8 cellular contexts compared by ENCODE assay signal in genomic region chr15:68816158-68816557, GRCh38. TPM values are rescaled to one million over a fixed set of nuclear protein-coding genes. Genes with fewer than 3 reads are reported as not detected.
DNase-seq lines count a peak whose midpoint lies in the region; ATAC-seq, FAIRE-seq and TF ChIP-seq lines count a peak whose summit lies in the region.

No MANE protein-coding gene starts in this region.

- TF ChIP-seq CTCF in activated B cell treated with CpG ODN at 0.5 μM for 24 hours (IDR thresholded peaks at IDR 0.05) (no peak), kidney (IDR thresholded peaks at IDR 0.05; ENCODE audit: borderline replicate concordance, extremely low read depth, insufficient read depth) (no peak)

- H3K4me1 ChIP-seq in kidney (ENCODE audit: control insufficient read depth in 1 of 2, insufficient read depth in 1 of 2, low read depth in 1 of 2, low read length in 2 of 2) = peaks cover 12 to 18% of the 10 kb centered on the region in 2 donors
- H3K4me1 ChIP-seq in stomach smooth muscle (ENCODE audit: control insufficient read depth, insufficient read depth, low read length) = peaks cover 37% of the 10 kb centered on the region

- ATAC-seq in activated CD4-positive, alpha-beta T cell treated with anti-CD3 and anti-CD28 coated beads for 36 hours = no peak
- ATAC-seq in activated B cell treated with CpG ODN at 0.5 μM for 24 hours (ENCODE audit: low read depth) = no peak

- no peaks in the 10 kb centered on the region for H3K27me3 Mint-ChIP-seq in activated CD4-positive, alpha-beta T cell treated with anti-CD3 and anti-CD28 coated beads for 36 hours
- H3K27me3 Mint-ChIP-seq in activated B cell treated with CpG ODN at 0.5 μM for 24 hours = no peaks in the 10 kb centered on the region

- intact Hi-C loops in activated CD4-positive, alpha-beta T cell treated with anti-CD3 and anti-CD28 coated beads for 36 hours (cut with DNase I, micrococcal nuclease) = loop anchor here (2.0 to 10.0 kb wide), 7 partner anchors 61 to 1281 kb away; partner anchors contain the start of genes CLN6 (in 1 of the 2), KIF23 (in 1 of the 2), PIAS1 (in 1 of the 2) and TLE3 (in 1 of the 2)
- intact Hi-C loops in activated B cell treated with CpG ODN at 0.5 μM for 24 hours (cut with micrococcal nuclease) = loop anchor here (1.0 to 10.0 kb wide), 4 partner anchors 33 to 1701 kb away; no protein-coding TSS in a partner anchor
- intact Hi-C loops in kidney (cut with DNase I) = no loop called here
- intact Hi-C loops in head of caudate nucleus (cut with DNase I) = no loop called here

- H3K36me3 Mint-ChIP-seq in activated CD4-positive, alpha-beta T cell treated with anti-CD3 and anti-CD28 coated beads for 36 hours (ENCODE audit: low read depth) = peaks cover 39% of the 10 kb centered on the region
- peaks cover 36% of the 10 kb centered on the region for H3K36me3 Mint-ChIP-seq in activated B cell treated with CpG ODN at 0.5 μM for 24 hours (ENCODE audit: low read depth)

- no peaks in the 10 kb centered on the region for H3K27me3 ChIP-seq in stomach smooth muscle (ENCODE audit: control insufficient read depth in 1 of 2, insufficient read depth in 2 of 2, low read length in 2 of 2)

- H3K27ac ChIP-seq in kidney (ENCODE audit: low read depth in 2 of 2, low read length in 2 of 2) (peak overlapping the region; percentile 99), stomach smooth muscle (ENCODE audit: low read length) (peak overlapping the region; percentile 92)

- peak overlapping the region; percentile 96 for H3K4me3 Mint-ChIP-seq in activated CD4-positive, alpha-beta T cell treated with anti-CD3 and anti-CD28 coated beads for 36 hours
- peak overlapping the region; percentile 94 for H3K4me3 Mint-ChIP-seq in activated B cell treated with CpG ODN at 0.5 μM for 24 hours

- peak overlapping the region; percentile 99 for H3K27ac Mint-ChIP-seq in activated CD4-positive, alpha-beta T cell treated with anti-CD3 and anti-CD28 coated beads for 36 hours
- peak overlapping the region; percentile 96 for H3K27ac Mint-ChIP-seq in activated B cell treated with CpG ODN at 0.5 μM for 24 hours

- POLR2A ChIA-PET in activated CD4-positive, alpha-beta T cell treated with anti-CD3 and anti-CD28 coated beads for 36 hours (lab: Charles Lee) = interaction anchor here (1.1 kb wide), 1 partner anchor 18 kb away, joined by 4 read pairs; no protein-coding TSS in a partner anchor
- POLR2A ChIA-PET in activated B cell treated with CpG ODN at 0.5 μM for 24 hours (lab: Charles Lee) = interaction anchor here (0.6 to 6.6 kb wide), 5 partner anchors 10 to 637 kb away, joined by 4 to 167 read pairs (median 4); partner anchors contain the start of gene RPLP1

- no peak for DNase-seq in activated CD4-positive, alpha-beta T cell treated with anti-CD3 and anti-CD28 coated beads for 36 hours
- DNase-seq in activated CD4-positive, alpha-beta T cell treated with anti-CD3 and anti-CD28 coated beads, Interleukin-2, amount 50 U/mL, for 4 hours = no peak
- DNase-seq in activated B cell treated with CpG ODN at 0.5 μM for 24 hours (no peak), kidney (no peak), head of caudate nucleus (no peak), NCI-H526 (lab: John Stamatoyannopoulos, UW) (no peak), NCI-H2081 (lab: John Stamatoyannopoulos, UW) (no peak)

- H3K36me3 ChIP-seq in kidney (ENCODE audit: control insufficient read depth in 1 of 2, insufficient read depth in 2 of 2, low read length in 2 of 2) = no peaks in the 10 kb centered on the region
- no peaks in the 10 kb centered on the region for H3K36me3 ChIP-seq in stomach smooth muscle (ENCODE audit: control insufficient read depth in 2 of 2, insufficient read depth in 2 of 2, low read length in 2 of 2)

- H3K9ac ChIP-seq in kidney (ENCODE audit: low read length in 2 of 2) (peak overlapping the region in 1 of 2 donors; percentile 90), stomach smooth muscle (ENCODE audit: low read length in 2 of 2) (no peak overlapping the region)

- no peak for FAIRE-seq in kidney (lab: Jason Lieb, UNC)

- CTCF ChIA-PET in activated CD4-positive, alpha-beta T cell treated with anti-CD3 and anti-CD28 coated beads for 36 hours (lab: Charles Lee) = interaction anchor here (0.6 to 1.5 kb wide), 6 partner anchors 9 to 164 kb away, joined by 3 to 9 read pairs (median 3); no protein-coding TSS in a partner anchor
- CTCF ChIA-PET in activated B cell treated with CpG ODN at 0.5 μM for 24 hours (lab: Charles Lee) = interaction anchor here (1.3 to 1.6 kb wide), 2 partner anchors 21 to 32 kb away, joined by 6 to 7 read pairs; no protein-coding TSS in a partner anchor

- H3K9me3 ChIP-seq in kidney (ENCODE audit: control insufficient read depth in 1 of 2, low read length in 2 of 2) = no peaks in the 10 kb centered on the region
- H3K9me3 ChIP-seq in stomach smooth muscle (ENCODE audit: control insufficient read depth in 2 of 2, low read length in 2 of 2) = no peaks in the 10 kb centered on the region

- H3K4me1 Mint-ChIP-seq in activated CD4-positive, alpha-beta T cell treated with anti-CD3 and anti-CD28 coated beads for 36 hours = peaks cover 46% of the 10 kb centered on the region
- peaks cover 53% of the 10 kb centered on the region for H3K4me1 Mint-ChIP-seq in activated B cell treated with CpG ODN at 0.5 μM for 24 hours

- peak overlapping the region; percentile 88 to 94 for H3K4me3 ChIP-seq in kidney (ENCODE audit: low read length in 2 of 2)
- peak overlapping the region; percentile 92 to 93 for H3K4me3 ChIP-seq in stomach smooth muscle (ENCODE audit: low read length in 2 of 2)

- no peaks in the 10 kb centered on the region for H3K9me3 Mint-ChIP-seq in activated CD4-positive, alpha-beta T cell treated with anti-CD3 and anti-CD28 coated beads for 36 hours (ENCODE audit: low read depth)
- H3K9me3 Mint-ChIP-seq in activated B cell treated with CpG ODN at 0.5 μM for 24 hours = no peaks in the 10 kb centered on the region

RNA-seq across cellular contexts. Expression of gene ANP32A, which starts 4.5 kb away (rescaled TPM):
- total RNA-seq in activated CD4-positive, alpha-beta T cell treated with anti-CD3 and anti-CD28 coated beads for 36 hours = 100 to 1,000 TPM; 252 to 439 TPM
- total RNA-seq in activated B cell treated with CpG ODN at 0.5 μM for 24 hours (199 and 218 TPM in 2 replicates), kidney (113 TPM)
- 148 TPM for polyA plus RNA-seq in kidney (ENCODE audit: insufficient read depth, low read depth, low replicate concordance)

Comparison
In these comparisons a context has a peak if more than half of its experiments do, and no peak if none do; other contexts are left out.
1. intact Hi-C loops: an anchor here in activated CD4-positive, alpha-beta T cell treated with anti-CD3 and anti-CD28 coated beads for 36 hours (2.0 to 10.0 kb wide) and activated B cell treated with CpG ODN at 0.5 μM for 24 hours (1.0 to 10.0 kb wide); none called in kidney and head of caudate nucleus.